Comparison of ENCODE assay signal across 26 cellular contexts in genomic region chr22:37172266-37173245, GRCh38. TPM values are rescaled to one million over a fixed set of nuclear protein-coding genes. Genes with fewer than 3 reads are reported as not detected.
DNase-seq lines count a peak whose midpoint lies in the region; ATAC-seq, FAIRE-seq and TF ChIP-seq lines count a peak whose summit lies in the region.
"Had no signal": no experiment of that assay in that cellular context is flagged by ENCODE, and none has a peak within 500 bp of the region (broad histone marks: within the 10 kb centered on the region; RNA-seq: fewer than 3 reads in every experiment).

No MANE protein-coding gene starts in this region.

- no peak for ATAC-seq in activated T-cell treated with anti-CD3 and anti-CD28 coated beads, Interleukin-2, amount 50 U/mL, for 4 hours
- ATAC-seq in T-helper 17 cell (no peak), GM19035 (IDR thresholded peaks at IDR 0.05; ENCODE audit: unreplicated experiment) (no peak)
- ATAC-seq: foreskin keratinocyte had no signal

- H3K4me3 Mint-ChIP-seq in activated T-cell treated with anti-CD3 and anti-CD28 coated beads, Interleukin-2, amount 50 U/mL, for 24 hours, result no peak overlapping the region
- H3K4me3 Mint-ChIP-seq in activated T-cell treated with anti-CD3 and anti-CD28 coated beads, Interleukin-2, amount 50 U/mL, for 4 hours, result no peak overlapping the region
- peak overlapping the region; percentile 49 for H3K4me3 Mint-ChIP-seq in T-helper 17 cell
- H3K4me3 Mint-ChIP-seq: activated CD4-positive, alpha-beta T cell treated with anti-CD3 and anti-CD28 coated beads, Interleukin-2, amount 10 ng/mL, durations not matched to agents 24 days and 14 days had no signal

- no peaks in the 10 kb centered on the region for H3K27me3 Mint-ChIP-seq in activated T-cell treated with anti-CD3 and anti-CD28 coated beads, Interleukin-2, amount 50 U/mL, for 24 hours
- H3K27me3 Mint-ChIP-seq in activated T-cell treated with anti-CD3 and anti-CD28 coated beads, Interleukin-2, amount 50 U/mL, for 4 hours (ENCODE audit: low read depth), result peaks cover 4% of the 10 kb centered on the region
- H3K27me3 Mint-ChIP-seq in T-helper 17 cell, result peaks cover 24% of the 10 kb centered on the region

- H3K4me1 ChIP-seq in kidney (ENCODE audit: control insufficient read depth in 1 of 2, insufficient read depth in 1 of 2, low read depth in 1 of 2, low read length in 2 of 2) (peaks cover 7 to 14% of the 10 kb centered on the region in 2 donors), spleen (peaks cover 14 to 57% (median 29%) of the 10 kb centered on the region in 6 donors), Karpas-422 (ENCODE audit: low read length) (peaks cover 11% of the 10 kb centered on the region)
- H3K4me1 ChIP-seq: foreskin keratinocyte had no signal

- H3K9me3 Mint-ChIP-seq in activated T-cell treated with anti-CD3 and anti-CD28 coated beads, Interleukin-2, amount 50 U/mL, for 24 hours, result no peaks in the 10 kb centered on the region
- no peaks in the 10 kb centered on the region for H3K9me3 Mint-ChIP-seq in activated T-cell treated with anti-CD3 and anti-CD28 coated beads, Interleukin-2, amount 50 U/mL, for 4 hours
- H3K9me3 Mint-ChIP-seq: activated CD4-positive, alpha-beta T cell treated with anti-CD3 and anti-CD28 coated beads, Interleukin-2, amount 10 ng/mL, durations not matched to agents 24 days and 14 days had no signal

- peaks cover 53% of the 10 kb centered on the region for H3K4me1 Mint-ChIP-seq in activated T-cell treated with anti-CD3 and anti-CD28 coated beads, Interleukin-2, amount 50 U/mL, for 24 hours (ENCODE audit: low read depth)
- H3K4me1 Mint-ChIP-seq in activated T-cell treated with anti-CD3 and anti-CD28 coated beads, Interleukin-2, amount 50 U/mL, for 4 hours (ENCODE audit: low read depth), result peaks cover 42% of the 10 kb centered on the region
- H3K4me1 Mint-ChIP-seq in T-helper 17 cell, result peaks cover 26% of the 10 kb centered on the region

- no peaks in the 10 kb centered on the region for H3K79me2 ChIP-seq in Karpas-422 (ENCODE audit: low read length)

- FAIRE-seq in kidney (lab: Jason Lieb, UNC), result no peak
- FAIRE-seq: astrocyte, GM19239 had no signal

- H3K4me3 ChIP-seq in kidney (ENCODE audit: low read length in 2 of 2) (no peak overlapping the region), spleen (no peak overlapping the region), Karpas-422 (ENCODE audit: low read length) (no peak overlapping the region)
- H3K4me3 ChIP-seq: left ventricle myocardium inferior, upper lobe of left lung had no signal

- H3K9me2 ChIP-seq in Karpas-422 (replicated peaks; ENCODE audit: insufficient read depth, low read length), result no peaks in the 10 kb centered on the region

- 85 to 92% (median 89%) methylated on average over 13 to 14 of the region's 14 CpGs for WGBS in spleen, 5 donors

- no peaks in the 10 kb centered on the region for H3K9me3 ChIP-seq in T-helper 17 cell (ENCODE audit: control insufficient read depth, low read length, poor library complexity, severe bottlenecking)
- no peaks in the 10 kb centered on the region for H3K9me3 ChIP-seq in kidney (ENCODE audit: control insufficient read depth in 1 of 2, low read length in 2 of 2)
- H3K9me3 ChIP-seq in spleen, result no peaks in the 10 kb centered on the region
- H3K9me3 ChIP-seq in Karpas-422 (ENCODE audit: low read length), result no peaks in the 10 kb centered on the region
- H3K9me3 ChIP-seq: left ventricle myocardium inferior, neutrophil, upper lobe of left lung had no signal

- H4K20me1 ChIP-seq in Karpas-422 (ENCODE audit: insufficient read depth, low read depth, low read length), result no peaks in the 10 kb centered on the region; the same call in 1 of the 2 replicates

- H3K36me3 ChIP-seq in kidney (ENCODE audit: control insufficient read depth in 1 of 2, insufficient read depth in 2 of 2, low read length in 2 of 2) (no peaks in the 10 kb centered on the region), spleen (no peaks in the 10 kb centered on the region), Karpas-422 (ENCODE audit: insufficient read depth, low read length) (no peaks in the 10 kb centered on the region)
- H3K36me3 ChIP-seq: left ventricle myocardium inferior, neutrophil, upper lobe of left lung had no signal

- no peak overlapping the region for H3K9ac ChIP-seq in kidney (ENCODE audit: low read length in 2 of 2)
- no peak overlapping the region for H3K9ac ChIP-seq in Karpas-422 (ENCODE audit: low read length)

- H3K27ac ChIP-seq in kidney (ENCODE audit: low read depth in 2 of 2, low read length in 2 of 2), result no peak overlapping the region
- H3K27ac ChIP-seq in spleen, result no peak overlapping the region
- no peak overlapping the region for H3K27ac ChIP-seq in Karpas-422 (ENCODE audit: low read length)
- H3K27ac ChIP-seq: foreskin keratinocyte, left ventricle myocardium inferior, neutrophil, upper lobe of left lung had no signal

- no peak overlapping the region for H3K27ac Mint-ChIP-seq in activated T-cell treated with anti-CD3 and anti-CD28 coated beads, Interleukin-2, amount 50 U/mL, for 24 hours
- peak overlapping the region; percentile 21 for H3K27ac Mint-ChIP-seq in T-helper 17 cell
- H3K27ac Mint-ChIP-seq: activated CD4-positive, alpha-beta T cell treated with anti-CD3 and anti-CD28 coated beads, Interleukin-2, amount 10 ng/mL, durations not matched to agents 24 days and 14 days had no signal

- H3K4me2 ChIP-seq in Karpas-422 (ENCODE audit: low read depth, low read length, poor library complexity, severe bottlenecking), result no peak overlapping the region

- TF ChIP-seq CTCF in kidney (IDR thresholded peaks at IDR 0.05; ENCODE audit: borderline replicate concordance, extremely low read depth, insufficient read depth) (no peak), spleen (IDR thresholded peaks at IDR 0.05 in 8 of 11, conservative IDR thresholded peaks at IDR 0.05 in 3 of 11) (no peak)

- H2AFZ ChIP-seq in Karpas-422 (ENCODE audit: low read length), result no peak overlapping the region

- intact Hi-C loops in kidney (cut with DNase I) (no loop called here), spleen (cut with DNase I; ENCODE audit: low total_unique reads) (no loop called here)

- H3K36me3 Mint-ChIP-seq in activated T-cell treated with anti-CD3 and anti-CD28 coated beads, Interleukin-2, amount 50 U/mL, for 24 hours (ENCODE audit: low read depth), result no peaks in the 10 kb centered on the region
- no peaks in the 10 kb centered on the region for H3K36me3 Mint-ChIP-seq in activated T-cell treated with anti-CD3 and anti-CD28 coated beads, Interleukin-2, amount 50 U/mL, for 4 hours (ENCODE audit: insufficient read depth)
- peaks cover 6% of the 10 kb centered on the region for H3K36me3 Mint-ChIP-seq in T-helper 17 cell (ENCODE audit: low read depth)

- TF ChIP-seq POLR2A in spleen (IDR thresholded peaks at IDR 0.05), result no peak

- H3K27me3 ChIP-seq in spleen (replicated peaks in 1 of 7) (no peaks in the 10 kb centered on the region), Karpas-422 (ENCODE audit: low read length) (no peaks in the 10 kb centered on the region)
- H3K27me3 ChIP-seq: foreskin keratinocyte, upper lobe of left lung had no signal

- DNase-seq in activated T-cell treated with anti-CD3 and anti-CD28 coated beads, Interleukin-2, amount 50 U/mL, for 24 hours, result peak; percentile 20
- DNase-seq in activated T-cell treated with anti-CD3 and anti-CD28 coated beads, Interleukin-2, amount 50 U/mL, for 4 hours, result no peak
- DNase-seq in T-helper 17 cell (no peak), kidney (peak; percentile 49), spleen (peak; percentile 49), Karpas-422 (no peak), NCI-H526 (lab: John Stamatoyannopoulos, UW) (no peak)
- DNase-seq: activated CD4-positive, alpha-beta T cell treated with anti-CD3 and anti-CD28 coated beads, Interleukin-2, amount 10 ng/mL, durations not matched to agents 24 days and 14 days; activated naive CD4-positive, alpha-beta T cell; Calu3; erythroblast; foreskin keratinocyte; left ventricle myocardium inferior; NCI-H1092 treated with DMSO at 0.1 percent for 48 hours; NCI-H2029; NCI-H226; SHP77; T-helper 1 cell had no signal

RNA-seq across cellular contexts. Expression of gene C1QTNF6, which starts 15.5 kb away (rescaled TPM):
- total RNA-seq in activated T-cell treated with anti-CD3 and anti-CD28 coated beads, Interleukin-2, amount 50 U/mL, for 4 hours, result 1 to 10 TPM in 2 of 3 donors, under 1 TPM in 1; 0.96 to 2.4 (median 1.2) TPM
- total RNA-seq in T-helper 17 cell (10 to 100 TPM; 11.2 to 11.8 TPM), kidney (8.0 TPM), spleen (10 to 100 TPM in 1 of 7 donors, 1 to 10 TPM in 6; 5.3 to 10.3 (median 6.9) TPM)
- polyA plus RNA-seq in kidney (ENCODE audit: insufficient read depth, low read depth, low replicate concordance) (3.2 TPM), spleen (1 to 10 TPM; 7.7 to 8.9 (median 8.8) TPM)
- 1.7 and 2.7 TPM in 2 replicates for total RNA-seq in Karpas-422 (2014; rRNA removed; shearing (Covaris generic); ENCODE audit: low replicate concordance)

RNA-seq across cellular contexts. Expression of gene IL2RB, which starts 22.8 kb away (rescaled TPM):
- 100 to 1,000 TPM; 178 to 212 (median 206) TPM for total RNA-seq in activated T-cell treated with anti-CD3 and anti-CD28 coated beads, Interleukin-2, amount 50 U/mL, for 4 hours
- 100 to 1,000 TPM in 1 of 2 donors, 10 to 100 TPM in 1; 76.4 to 107 TPM for total RNA-seq in T-helper 17 cell
- total RNA-seq in kidney, result 7.6 TPM
- polyA plus RNA-seq in kidney (ENCODE audit: insufficient read depth, low read depth, low replicate concordance), result 0.32 TPM
- 10 to 100 TPM; 20.6 to 75.2 (median 51.5) TPM for total RNA-seq in spleen
- polyA plus RNA-seq in spleen, result 1 to 10 TPM; 3.7 to 5.9 (median 3.9) TPM
- 0.25 TPM in 1 of 2 replicates, not detected in the other for total RNA-seq in Karpas-422 (2014; rRNA removed; shearing (Covaris generic); ENCODE audit: low replicate concordance)
- total RNA-seq: Calu3, OCI-LY7 had no signal

RNA-seq across cellular contexts. Expression of gene SSTR3, which starts 39.7 kb away (rescaled TPM):
- 1 to 10 TPM; 1.7 to 2.3 (median 1.9) TPM for total RNA-seq in activated T-cell treated with anti-CD3 and anti-CD28 coated beads, Interleukin-2, amount 50 U/mL, for 4 hours
- 1 to 10 TPM in 1 of 2 donors, under 1 TPM in 1; 0.37 to 2.1 TPM for total RNA-seq in T-helper 17 cell
- total RNA-seq in kidney, result 0.13 TPM
- 0.56 TPM for polyA plus RNA-seq in kidney (ENCODE audit: insufficient read depth, low read depth, low replicate concordance)
- total RNA-seq in spleen, result 1 to 10 TPM in 3 of 7 donors, under 1 TPM in 4; 0.56 to 2.0 (median 0.95) TPM
- 1 to 10 TPM; 1.2 to 2.0 (median 1.5) TPM for polyA plus RNA-seq in spleen
- total RNA-seq in Karpas-422 (2014; rRNA removed; shearing (Covaris generic); ENCODE audit: low replicate concordance), result not detected in 2 replicates
- total RNA-seq: A673, astrocyte, Calu3, foreskin keratinocyte, left ventricle myocardium inferior had no signal
- polyA plus RNA-seq: BJ, foreskin keratinocyte had no signal

Comparison
In these comparisons a context has a peak if more than half of its experiments do, and no peak if none do; other contexts are left out.
1. DNase-seq: peak in activated T-cell treated with anti-CD3 and anti-CD28 coated beads, Interleukin-2, amount 50 U/mL, for 24 hours (single experiment), kidney (single experiment) and spleen (single experiment); none in activated T-cell treated with anti-CD3 and anti-CD28 coated beads, Interleukin-2, amount 50 U/mL, for 4 hours (single experiment), T-helper 17 cell (0 of 3), Karpas-422 (single experiment) and NCI-H526 (0 of 2).